In the genomic region with DNA sequence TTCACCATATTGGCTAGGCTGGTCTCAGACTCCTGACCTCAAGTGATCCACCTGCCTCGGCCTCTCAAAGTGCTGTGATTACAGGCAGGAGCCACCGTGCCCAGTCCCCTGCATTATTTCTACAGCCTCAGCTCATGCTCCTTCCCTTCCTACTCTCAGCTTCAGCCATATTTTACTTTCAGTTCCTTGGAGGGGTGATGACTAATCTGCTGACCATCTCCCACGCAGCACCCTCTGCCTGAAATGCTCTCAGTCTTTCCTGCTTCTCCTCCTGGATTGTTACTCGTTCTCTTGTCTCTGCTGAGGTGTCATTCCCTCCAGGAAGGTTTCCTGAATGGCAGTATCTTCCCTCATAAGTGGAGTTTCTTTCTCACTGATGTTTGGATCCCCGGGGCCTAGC, we compare ENCODE assay signal across 1 cellular context.
TF ChIP-seq lines count a peak whose summit lies in the region.

No MANE protein-coding gene starts in this region.

TF ChIP-seq in WTC11, 78 proteins besides CTCF, POLR2A, EP300 and RAD21 (continued from another document):
- TF ChIP-seq RORB (CRISPR knock-in tag; IDR thresholded peaks at IDR 0.05), result no peak
